13 cellular contexts compared by ENCODE assay signal in genomic region chr21:43919871-43920801, GRCh38. TPM values are rescaled to one million over a fixed set of nuclear protein-coding genes. Genes with fewer than 3 reads are reported as not detected.
A peak's percentile ranks its signal among the peaks of the same experiment; 100 is the strongest.
DNase-seq lines count a peak whose midpoint lies in the region; ATAC-seq, FAIRE-seq and TF ChIP-seq lines count a peak whose summit lies in the region.
"Had no signal": no experiment of that assay in that cellular context is flagged by ENCODE, and none has a peak within 500 bp of the region (broad histone marks: within the 10 kb centered on the region; RNA-seq: fewer than 3 reads in every experiment).

No MANE protein-coding gene starts in this region.

- H3K56ac ChIP-seq in mesendoderm (ENCODE audit: low read length) = no peak overlapping the region

- no peaks in the 10 kb centered on the region for H3K9me3 ChIP-seq in CD4-positive, alpha-beta memory T cell (ENCODE audit: control insufficient read depth in 1 of 2, low read length in 2 of 2)
- H3K9me3 ChIP-seq: thoracic aorta had no signal

- no peak overlapping the region for H2BK15ac ChIP-seq in mesendoderm (replicated peaks; ENCODE audit: low read depth)

- H3K23ac ChIP-seq in mesendoderm (ENCODE audit: low read length) = no peak overlapping the region

- no peak for TF ChIP-seq CTCF in VCaP (conservative IDR thresholded peaks at IDR 0.05)

- no peak for ATAC-seq in GM18868 (IDR thresholded peaks at IDR 0.05; ENCODE audit: unreplicated experiment)
- ATAC-seq in GM18517 (IDR thresholded peaks at IDR 0.05; ENCODE audit: unreplicated experiment) = no peak
- ATAC-seq: left colon had no signal

- H3K4me1 ChIP-seq in CD4-positive, alpha-beta memory T cell (ENCODE audit: insufficient read depth, low read length) = peaks cover 60% of the 10 kb centered on the region
- H3K4me1 ChIP-seq in mesendoderm (ENCODE audit: control insufficient read depth, low read depth, low read length) = peaks cover 14% of the 10 kb centered on the region

- H2AK5ac ChIP-seq in mesendoderm (ENCODE audit: low read length) = no peak overlapping the region

- H3K9me3 Mint-ChIP-seq in CD4-positive, alpha-beta memory T cell = peaks cover 0 to 5% (median 0%) of the 10 kb centered on the region in 8 donors

- no peak overlapping the region for H3K4me2 ChIP-seq in mesendoderm (ENCODE audit: low read length)

- no peaks in the 10 kb centered on the region for H3K27me3 ChIP-seq in CD4-positive, alpha-beta memory T cell (ENCODE audit: insufficient read depth, low read length)
- H3K27me3 ChIP-seq in mesendoderm (ENCODE audit: insufficient read depth, low read length, poor library complexity) = no peaks in the 10 kb centered on the region

- H3K4me3 ChIP-seq in CD4-positive, alpha-beta memory T cell (ENCODE audit: low read length in 2 of 2) = no peak overlapping the region
- no peak overlapping the region for H3K4me3 ChIP-seq in mesendoderm (ENCODE audit: low read length)
- H3K4me3 ChIP-seq: thoracic aorta had no signal

- H2BK120ac ChIP-seq in mesendoderm (ENCODE audit: low read depth, low read length) = no peak overlapping the region

- peak overlapping the region in 4 of 7 donors; percentile 47 to 91 (median 78) for H3K27ac Mint-ChIP-seq in CD4-positive, alpha-beta memory T cell

- 100% methylated on average over 3 of the region's 25 CpGs for WGBS in mesendoderm (ENCODE audit: extremely low coverage, insufficient coverage, low lambda C conversion rate)

- peaks cover 3 to 19% of the 10 kb centered on the region in 2 donors for H3K36me3 Mint-ChIP-seq in CD4-positive, alpha-beta memory T cell

- DNase-seq in CD4-positive, alpha-beta memory T cell = no peak
- DNase-seq in GM12891 (ENCODE audit: insufficient read length, low spot score) = no peak
- peak; percentile 45 for DNase-seq in mesendoderm
- no peak for DNase-seq in activated CD8-positive, alpha-beta memory T cell treated with anti-CD3 and anti-CD28 coated beads, Interleukin-2, amount 50 U/mL, for 48 hours
- DNase-seq: activated CD4-positive, CD25-positive, alpha-beta regulatory T cell; DMS153; left colon; NCI-H1694 had no signal

- no peaks in the 10 kb centered on the region for H3K79me2 ChIP-seq in mesendoderm (ENCODE audit: control insufficient read depth, insufficient read depth, low read length)

- POLR2A ChIA-PET in CD4-positive, alpha-beta memory T cell (lab: Charles Lee; ENCODE audit: partially characterized antibody) = no interaction called here

- TF ChIP-seq POLR2A in GM12891 (IDR thresholded peaks at IDR 0.05; ENCODE audit: low read depth, low read length) = no peak

- no peak overlapping the region for H3K9ac ChIP-seq in mesendoderm (ENCODE audit: low read length)

- H3K27ac ChIP-seq in CD4-positive, alpha-beta memory T cell (ENCODE audit: low read depth, low read length) = no peak overlapping the region
- H3K27ac ChIP-seq in VCaP = peak overlapping the region; percentile 99; the same call in 1 of the 2 replicates
- H3K27ac ChIP-seq in mesendoderm (ENCODE audit: low read depth, low read length) = no peak overlapping the region
- H3K27ac ChIP-seq: thoracic aorta had no signal

- no peak overlapping the region for H2BK5ac ChIP-seq in mesendoderm (ENCODE audit: low read length)

- H3K4me3 Mint-ChIP-seq in CD4-positive, alpha-beta memory T cell = peak overlapping the region in 4 of 8 donors; percentile 3 to 68 (median 40)

- peak; percentile 80 for FAIRE-seq in GM12891 (lab: Jason Lieb, UNC)
- FAIRE-seq: endothelial cell of umbilical vein had no signal

- no peak overlapping the region for H4K8ac ChIP-seq in mesendoderm (ENCODE audit: low read depth, low read length)

- no peaks in the 10 kb centered on the region for H3K27me3 Mint-ChIP-seq in CD4-positive, alpha-beta memory T cell

- no peak overlapping the region for H3K4ac ChIP-seq in mesendoderm (ENCODE audit: low read depth, low read length)

- no peaks in the 10 kb centered on the region for H3K36me3 ChIP-seq in CD4-positive, alpha-beta memory T cell (ENCODE audit: insufficient read depth, low read length)
- H3K36me3 ChIP-seq in mesendoderm (ENCODE audit: control insufficient read depth, insufficient read depth, low read length) = no peaks in the 10 kb centered on the region
- H3K36me3 ChIP-seq: thoracic aorta had no signal

- peaks cover 44 to 70% (median 56%) of the 10 kb centered on the region in 4 donors for H3K4me1 Mint-ChIP-seq in CD4-positive, alpha-beta memory T cell

- CTCF ChIA-PET in CD4-positive, alpha-beta memory T cell (lab: Charles Lee; ENCODE audit: partially characterized antibody) = interaction anchor here (0.6 to 1.4 kb wide), 2 partner anchors 53 to 97 kb away, joined by 3 to 4 read pairs; no protein-coding TSS in a partner anchor

- H4K5ac ChIP-seq in mesendoderm (ENCODE audit: low read length) = no peak overlapping the region

- H3K79me1 ChIP-seq in mesendoderm (ENCODE audit: low read length) = no peaks in the 10 kb centered on the region

- intact Hi-C loops in CD4-positive, alpha-beta memory T cell (cut with micrococcal nuclease) = no loop called here

- no peak overlapping the region for H3K18ac ChIP-seq in mesendoderm (ENCODE audit: low read length)

TF ChIP-seq in GM12891, 5 proteins besides CTCF, POLR2A, EP300 and RAD21:
- TF ChIP-seq TAF1 (IDR thresholded peaks at IDR 0.05; ENCODE audit: low read depth, low read length) (no peak), POLR2AphosphoS5 (IDR thresholded peaks at IDR 0.05; ENCODE audit: low read depth, low read length) (no peak), SPI1 (IDR thresholded peaks at IDR 0.05; ENCODE audit: low read depth, low read length) (no peak), POU2F2 (IDR thresholded peaks at IDR 0.05; ENCODE audit: low read depth, low read length) (no peak), PAX5 (IDR thresholded peaks at IDR 0.05; ENCODE audit: insufficient read depth, low read length, severe bottlenecking) (no peak)

RNA-seq across cellular contexts. Expression of gene AGPAT3, which starts 55.1 kb away (rescaled TPM):
- total RNA-seq in CD4-positive, alpha-beta memory T cell = 10 to 100 TPM; 72.4 to 76.7 TPM
- polyA plus RNA-seq in CD4-positive, alpha-beta memory T cell = 10 to 100 TPM; 16.0 to 21.0 TPM
- 36.9 TPM for polyA plus RNA-seq in GM12891 (2012; ENCODE audit: low read depth, missing spikeins)
- polyA plus RNA-seq in mesendoderm (2013, experiment 1 of 2) = 11.7 TPM
- polyA plus RNA-seq in mesendoderm (2013, experiment 2 of 2) = 11.5 TPM
